13 cellular contexts compared by ENCODE assay signal in the genomic region with DNA sequence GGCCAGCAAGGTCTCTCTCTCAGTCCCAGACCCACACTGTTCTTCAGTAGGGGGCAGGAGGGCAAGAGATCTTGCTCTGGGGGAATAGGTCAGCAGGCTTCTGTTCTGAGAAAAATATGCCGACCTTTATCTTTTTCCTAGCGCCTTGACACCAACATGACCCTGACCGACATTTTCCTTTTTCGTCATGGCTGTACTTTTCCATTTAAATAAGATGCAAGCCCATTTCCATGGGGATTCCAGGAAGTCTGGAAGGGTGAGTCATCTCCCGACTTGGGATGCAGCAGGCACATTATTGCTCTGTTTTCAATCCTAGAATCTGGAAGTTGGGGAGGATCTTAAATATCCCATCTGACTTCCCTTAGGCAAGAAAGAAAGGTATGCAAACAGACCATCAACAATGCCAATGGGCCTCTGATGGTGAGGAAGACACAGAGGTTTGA.
DNase-seq lines count a peak whose midpoint lies in the region; ATAC-seq and TF ChIP-seq lines count a peak whose summit lies in the region.
"Had no signal": no experiment of that assay in that cellular context is flagged by ENCODE, and none has a peak within 500 bp of the region (broad histone marks: within the 10 kb centered on the region; RNA-seq: fewer than 3 reads in every experiment).

No MANE protein-coding gene starts in this region.

- 0 out of 2 replicates have a peak, but pooled peaks cover 9% of the 10 kb centered on the region for H3K36me3 Mint-ChIP-seq in HFFc6 (ENCODE audit: low read depth)
- H3K36me3 Mint-ChIP-seq: naive B cell, type B pancreatic cell had no signal

- POLR2A ChIA-PET in AG04449 (lab: Yijun Ruan, JAX): interaction anchor here (0.8 to 3.8 kb wide), 8 partner anchors 10 to 298 kb away, joined by 3 to 25 read pairs (median 5); a partner anchor contains a TSS

- H3K27me3 Mint-ChIP-seq in HFFc6 (ENCODE audit: insufficient read depth): no peaks in the 10 kb centered on the region; the same call in 1 of the 2 replicates
- H3K27me3 Mint-ChIP-seq: naive B cell had no signal

- intact Hi-C loops in dorsolateral prefrontal cortex (cut with DNase I): loop anchor here in 1 of 2 donors (10.0 kb wide), 1 partner anchor 245 kb away; no protein-coding TSS in a partner anchor

- no peak for ATAC-seq in HG03469 (IDR thresholded peaks at IDR 0.05; ENCODE audit: unreplicated experiment)

- no peak overlapping the region for H3K4me3 ChIP-seq in AG04449 (ENCODE audit: low read depth, low read length)
- no peak overlapping the region for H3K4me3 ChIP-seq in astrocyte of the spinal cord (ENCODE audit: low read depth, low read length)
- no peak overlapping the region for H3K4me3 ChIP-seq in dorsolateral prefrontal cortex

- in situ Hi-C loops in astrocyte of the spinal cord (cut with HindIII; ENCODE audit: low sequenced_read_pairs): no loop called here

- H3K27me3 ChIP-seq in dorsolateral prefrontal cortex: peaks cover 0 to 4% (median 0%) of the 10 kb centered on the region in 45 donors

- no peak overlapping the region for H3K27ac ChIP-seq in dorsolateral prefrontal cortex

- CTCF ChIA-PET in AG04449 (lab: Yijun Ruan, JAX): interaction anchor here (0.8 to 2.4 kb wide), 3 partner anchors 8 to 295 kb away, joined by 3 to 7 read pairs (median 3); no protein-coding TSS in a partner anchor

- DNase-seq in AG04449 (ENCODE audit: low read depth, low spot score): peak; percentile 76
- peak; percentile 76 for DNase-seq in HFFc6
- DNase-seq in astrocyte of the spinal cord (ENCODE audit: low read depth, low spot score): peak; percentile 75
- peak; percentile 79 for DNase-seq in iPS DF 4.7 (ENCODE audit: extremely low read depth, low spot score)
- no peak for DNase-seq in NCI-H2081 treated with DMSO at 0.1 percent for 48 hours (lab: John Stamatoyannopoulos, UW)
- no peak for DNase-seq in dorsolateral prefrontal cortex
- no peak for DNase-seq in DMS53 (lab: John Stamatoyannopoulos, UW)
- DNase-seq: activated CD4-positive, CD25-positive, alpha-beta regulatory T cell; effector CD8-positive, alpha-beta T cell; naive B cell; SHP77 had no signal

- H3K27ac Mint-ChIP-seq in HFFc6: peak overlapping the region; percentile 95
- H3K27ac Mint-ChIP-seq: naive B cell had no signal

- no peaks in the 10 kb centered on the region for H3K9me3 Mint-ChIP-seq in HFFc6

- TF ChIP-seq CTCF in AG04449 (IDR thresholded peaks at IDR 0.05; ENCODE audit: insufficient read depth, low read length, missing control alignments): no peak
- TF ChIP-seq CTCF in HFFc6 (IDR thresholded peaks at IDR 0.05): no peak
- TF ChIP-seq CTCF in astrocyte of the spinal cord (IDR thresholded peaks at IDR 0.05; ENCODE audit: low read depth, low read length): no peak
- TF ChIP-seq CTCF in dorsolateral prefrontal cortex (IDR thresholded peaks at IDR 0.05 in 54 of 56, conservative IDR thresholded peaks at IDR 0.05 in 2 of 56; ENCODE audit: low read depth in 1 of 56, partially characterized antibody in 56 of 56): no peak

- peak overlapping the region; percentile 68 for H3K4me3 Mint-ChIP-seq in HFFc6
- H3K4me3 Mint-ChIP-seq: naive B cell, type B pancreatic cell had no signal

- peaks cover 78% of the 10 kb centered on the region for H3K4me1 Mint-ChIP-seq in HFFc6 (ENCODE audit: low read depth)
- H3K4me1 Mint-ChIP-seq: naive B cell had no signal

Comparison
In these comparisons a context has a peak if more than half of its experiments do, and no peak if none do; other contexts are left out.
1. DNase-seq: peak in AG04449 (single experiment), HFFc6 (single experiment), astrocyte of the spinal cord (single experiment) and iPS DF 4.7 (single experiment); none in NCI-H2081 treated with DMSO at 0.1 percent for 48 hours (single experiment), dorsolateral prefrontal cortex (0 of 10) and DMS53 (single experiment).